Comparison of ENCODE assay signal across 28 cellular contexts in the genomic region with DNA sequence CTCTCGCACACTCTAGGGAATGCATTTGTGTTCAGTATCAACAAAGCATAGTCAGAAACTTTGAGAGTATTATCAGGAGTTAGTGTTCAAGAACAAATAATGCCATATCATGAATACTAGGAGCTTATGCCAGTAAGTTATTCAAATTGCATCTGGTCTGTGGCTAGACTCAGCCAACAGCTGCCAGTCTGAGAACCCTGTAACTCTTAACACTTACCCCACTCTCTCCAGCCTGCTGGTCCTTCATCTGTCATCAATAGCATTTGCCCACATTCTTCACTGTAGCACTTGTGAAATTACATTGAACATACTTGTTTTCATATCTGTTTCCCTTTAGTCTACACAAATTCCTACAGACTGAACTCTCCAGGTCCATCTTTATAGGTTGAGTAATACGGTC.
"Had no signal": no experiment of that assay in that cellular context is flagged by ENCODE, and none has a peak within 500 bp of the region (broad histone marks: within the 10 kb centered on the region; RNA-seq: fewer than 3 reads in every experiment).

No MANE protein-coding gene starts in this region.

- H3K27me3 Mint-ChIP-seq: activated CD4-positive, alpha-beta T cell treated with anti-CD3 and anti-CD28 coated beads, Interleukin-2, amount 10 ng/mL, durations not matched to agents 7 days and 5 days; activated CD8-positive, alpha-beta T cell treated with anti-CD3 and anti-CD28 coated beads for 36 hours; activated naive CD8-positive, alpha-beta T cell; activated T-helper 17 cell treated with anti-CD3 and anti-CD28 coated beads, Interleukin-2, amount 50 U/mL, for 72 hours; central memory CD8-positive, alpha-beta T cell; effector memory CD8-positive, alpha-beta T cell had no signal

- ATAC-seq: activated CD8-positive, alpha-beta T cell treated with anti-CD3 and anti-CD28 coated beads for 36 hours; activated T-cell treated with anti-CD3 and anti-CD28 coated beads, Interleukin-2, amount 50 U/mL, for 4 hours; activated T-helper 17 cell treated with anti-CD3 and anti-CD28 coated beads, Interleukin-2, amount 50 U/mL, for 72 hours; effector memory CD8-positive, alpha-beta T cell; gastroesophageal sphincter; heart right ventricle had no signal

- DNase-seq: activated CD4-positive, alpha-beta T cell treated with anti-CD3 and anti-CD28 coated beads for 1 hour; activated CD4-positive, alpha-beta T cell treated with anti-CD3 and anti-CD28 coated beads for 4 hours; activated CD4-positive, alpha-beta T cell treated with anti-CD3 and anti-CD28 coated beads, Interleukin-2, amount 10 ng/mL, durations not matched to agents 7 days and 5 days; activated CD4-positive, alpha-beta T cell treated with anti-CD3 and anti-CD28 coated beads, Interleukin-2, amount 50 U/mL, for 4 hours; activated CD4-positive, CD25-positive, alpha-beta regulatory T cell; activated CD8-positive, alpha-beta memory T cell treated with anti-CD3 and anti-CD28 coated beads for 24 hours; activated CD8-positive, alpha-beta T cell treated with anti-CD3 and anti-CD28 coated beads for 36 hours; activated effector memory CD4-positive, alpha-beta T cell treated with Interleukin-2 at 50 U/mL for 16 hours; activated gamma-delta T cell treated with Interleukin-2 at 50 U/mL for 16 hours; activated naive CD4-positive, alpha-beta T cell treated with anti-CD3 and anti-CD28 coated beads, Interleukin-2, amount 50 U/mL, for 16 hours; activated naive CD4-positive, alpha-beta T cell treated with Interleukin-2 at 50 U/mL for 16 hours; activated T-cell treated with anti-CD3 and anti-CD28 coated beads, Interleukin-2, amount 50 U/mL, for 4 hours; amniotic stem cell; anterior cingulate cortex; brain microvascular endothelial cell; cortex of kidney; dermis blood vessel endothelial cell; effector CD4-positive, alpha-beta T cell; effector memory CD8-positive, alpha-beta T cell; erythroblast; foreskin melanocyte; heart right ventricle; T-helper 2 cell had no signal

- H3K4me1 Mint-ChIP-seq: activated CD4-positive, alpha-beta T cell treated with anti-CD3 and anti-CD28 coated beads, Interleukin-2, amount 10 ng/mL, durations not matched to agents 7 days and 5 days; activated T-helper 17 cell treated with anti-CD3 and anti-CD28 coated beads, Interleukin-2, amount 50 U/mL, for 72 hours; central memory CD8-positive, alpha-beta T cell had no signal

- H3K4me3 Mint-ChIP-seq: activated CD4-positive, alpha-beta T cell treated with anti-CD3 and anti-CD28 coated beads, Interleukin-2, amount 10 ng/mL, durations not matched to agents 7 days and 5 days; activated CD8-positive, alpha-beta T cell treated with anti-CD3 and anti-CD28 coated beads for 36 hours; activated naive CD8-positive, alpha-beta T cell; activated T-cell treated with anti-CD3 and anti-CD28 coated beads, Interleukin-2, amount 50 U/mL, for 4 hours; activated T-helper 17 cell treated with anti-CD3 and anti-CD28 coated beads, Interleukin-2, amount 50 U/mL, for 72 hours; central memory CD8-positive, alpha-beta T cell; effector memory CD8-positive, alpha-beta T cell had no signal

- H3K4me3 ChIP-seq: esophagus muscularis mucosa, gastroesophageal sphincter, heart right ventricle had no signal

- H3K27ac Mint-ChIP-seq: activated CD4-positive, alpha-beta T cell treated with anti-CD3 and anti-CD28 coated beads, Interleukin-2, amount 10 ng/mL, durations not matched to agents 7 days and 5 days; activated CD8-positive, alpha-beta T cell treated with anti-CD3 and anti-CD28 coated beads for 36 hours; activated naive CD8-positive, alpha-beta T cell; activated T-helper 17 cell treated with anti-CD3 and anti-CD28 coated beads, Interleukin-2, amount 50 U/mL, for 72 hours; effector memory CD8-positive, alpha-beta T cell had no signal

- H3K36me3 Mint-ChIP-seq: activated naive CD8-positive, alpha-beta T cell had no signal
